In genomic region chr7:98133181-98133580, GRCh38 we compare ENCODE assay signal across 1 cellular context.
TF ChIP-seq lines count a peak whose summit lies in the region.

No MANE protein-coding gene starts in this region.

TF ChIP-seq in HCT116, 20 proteins besides CTCF, POLR2A, EP300 and RAD21 (continued from another document):
- TF ChIP-seq, protein P1, sequence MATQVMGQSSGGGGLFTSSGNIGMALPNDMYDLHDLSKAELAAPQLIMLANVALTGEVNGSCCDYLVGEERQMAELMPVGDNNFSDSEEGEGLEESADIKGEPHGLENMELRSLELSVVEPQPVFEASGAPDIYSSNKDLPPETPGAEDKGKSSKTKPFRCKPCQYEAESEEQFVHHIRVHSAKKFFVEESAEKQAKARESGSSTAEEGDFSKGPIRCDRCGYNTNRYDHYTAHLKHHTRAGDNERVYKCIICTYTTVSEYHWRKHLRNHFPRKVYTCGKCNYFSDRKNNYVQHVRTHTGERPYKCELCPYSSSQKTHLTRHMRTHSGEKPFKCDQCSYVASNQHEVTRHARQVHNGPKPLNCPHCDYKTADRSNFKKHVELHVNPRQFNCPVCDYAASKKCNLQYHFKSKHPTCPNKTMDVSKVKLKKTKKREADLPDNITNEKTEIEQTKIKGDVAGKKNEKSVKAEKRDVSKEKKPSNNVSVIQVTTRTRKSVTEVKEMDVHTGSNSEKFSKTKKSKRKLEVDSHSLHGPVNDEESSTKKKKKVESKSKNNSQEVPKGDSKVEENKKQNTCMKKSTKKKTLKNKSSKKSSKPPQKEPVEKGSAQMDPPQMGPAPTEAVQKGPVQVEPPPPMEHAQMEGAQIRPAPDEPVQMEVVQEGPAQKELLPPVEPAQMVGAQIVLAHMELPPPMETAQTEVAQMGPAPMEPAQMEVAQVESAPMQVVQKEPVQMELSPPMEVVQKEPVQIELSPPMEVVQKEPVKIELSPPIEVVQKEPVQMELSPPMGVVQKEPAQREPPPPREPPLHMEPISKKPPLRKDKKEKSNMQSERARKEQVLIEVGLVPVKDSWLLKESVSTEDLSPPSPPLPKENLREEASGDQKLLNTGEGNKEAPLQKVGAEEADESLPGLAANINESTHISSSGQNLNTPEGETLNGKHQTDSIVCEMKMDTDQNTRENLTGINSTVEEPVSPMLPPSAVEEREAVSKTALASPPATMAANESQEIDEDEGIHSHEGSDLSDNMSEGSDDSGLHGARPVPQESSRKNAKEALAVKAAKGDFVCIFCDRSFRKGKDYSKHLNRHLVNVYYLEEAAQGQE (IDR thresholded peaks at IDR 0.05; ENCODE audit: low read depth): no peak
- no peak for TF ChIP-seq ZNF274 (IDR thresholded peaks at IDR 0.05; ENCODE audit: low read depth, low read length)
- no peak for TF ChIP-seq EZH2 (IDR thresholded peaks at IDR 0.05)
- TF ChIP-seq FOSL1 (IDR thresholded peaks at IDR 0.05; ENCODE audit: low read depth): no peak
TF ChIP-seq in HCT116: peak in this region for 0.
